ENCODE assay signal across 8 cellular contexts in the genomic region with DNA sequence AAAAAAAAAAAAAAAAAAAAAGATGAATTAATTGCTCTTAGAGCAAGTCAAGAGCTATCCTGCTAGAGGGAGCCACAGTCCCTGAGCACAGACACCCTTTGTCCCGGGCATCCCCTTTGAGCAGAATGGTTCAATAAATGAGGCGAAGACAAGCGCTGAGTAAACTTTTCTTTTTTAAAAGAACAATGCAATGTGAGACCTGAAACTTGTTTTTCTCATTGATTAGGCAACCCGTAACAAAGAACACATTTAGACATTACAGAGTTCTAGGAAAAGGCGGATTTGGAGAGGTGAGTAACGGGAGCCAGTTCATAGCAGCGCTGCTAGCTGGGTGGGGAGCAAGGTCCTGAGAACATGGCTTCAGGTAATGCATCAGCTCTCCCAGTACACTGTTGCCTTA. TPM values are rescaled to one million over a fixed set of nuclear protein-coding genes. Genes with fewer than 3 reads are reported as not detected.
DNase-seq lines count a peak whose midpoint lies in the region; ATAC-seq and TF ChIP-seq lines count a peak whose summit lies in the region.

No MANE protein-coding gene starts in this region.

- intact Hi-C loops in head of caudate nucleus (cut with DNase I) = no loop called here
- intact Hi-C loops in left cardiac atrium (cut with DNase I) = no loop called here

- ATAC-seq in SK-N-SH treated with all-trans-retinoic acid at 6 μM for 48 hours = peak; percentile 40; the same call in 1 of the 3 replicates
- no peak for ATAC-seq in HG03108 (IDR thresholded peaks at IDR 0.05; ENCODE audit: unreplicated experiment)
- no peak for ATAC-seq in HG03469 (IDR thresholded peaks at IDR 0.05; ENCODE audit: unreplicated experiment)
- ATAC-seq in GM18909 (IDR thresholded peaks at IDR 0.05; ENCODE audit: poor library complexity, unreplicated experiment) = no peak
- no peak for ATAC-seq in left cardiac atrium

- DNase-seq in AG08395 (ENCODE audit: low spot score) (peak; percentile 26), head of caudate nucleus (peak in 25 of 42 donors; percentile 6 to 66 (median 26)), left cardiac atrium (no peak)

- H3K4me3 ChIP-seq in GM12875 (ENCODE audit: low read depth, low read length) = no peak overlapping the region

- peak; percentile 27; the same call in 1 of the 2 replicates for TF ChIP-seq CTCF in GM12875 (IDR thresholded peaks at IDR 0.05; ENCODE audit: borderline replicate concordance, insufficient read depth, low read depth, low read length)

TF ChIP-seq in SK-N-SH treated with all-trans-retinoic acid at 6 μM for 48 hours, 23 proteins besides CTCF, POLR2A, EP300 and RAD21:
- TF ChIP-seq ZC3H10 (CRISPR knock-in tag; IDR thresholded peaks at IDR 0.05) (no peak), BACH2 (CRISPR knock-in tag; IDR thresholded peaks at IDR 0.05; ENCODE audit: borderline replicate concordance) (no peak), SNAI2 (CRISPR knock-in tag; IDR thresholded peaks at IDR 0.05) (no peak), ESRRG (CRISPR knock-in tag; IDR thresholded peaks at IDR 0.05) (no peak), ZFP3 (CRISPR knock-in tag; IDR thresholded peaks at IDR 0.05) (no peak), RARB (CRISPR knock-in tag; IDR thresholded peaks at IDR 0.05) (no peak), PATZ1 (CRISPR knock-in tag; IDR thresholded peaks at IDR 0.05; ENCODE audit: borderline replicate concordance) (no peak), TOX (CRISPR knock-in tag; IDR thresholded peaks at IDR 0.05; ENCODE audit: borderline replicate concordance) (no peak), TSHZ2 (CRISPR knock-in tag; IDR thresholded peaks at IDR 0.05) (no peak), ISL1 (CRISPR knock-in tag; IDR thresholded peaks at IDR 0.05) (no peak), ZNF8 (CRISPR knock-in tag; IDR thresholded peaks at IDR 0.05) (no peak), ZNF565 (CRISPR knock-in tag; conservative IDR thresholded peaks at IDR 0.05; ENCODE audit: low read depth) (no peak), ARNTL (CRISPR knock-in tag; IDR thresholded peaks at IDR 0.05; ENCODE audit: borderline replicate concordance, low read depth) (no peak), CREB5 (CRISPR knock-in tag; IDR thresholded peaks at IDR 0.05; ENCODE audit: low read depth) (no peak), ZFP30 (CRISPR knock-in tag; IDR thresholded peaks at IDR 0.05) (no peak)
- TF ChIP-seq, protein P1, sequence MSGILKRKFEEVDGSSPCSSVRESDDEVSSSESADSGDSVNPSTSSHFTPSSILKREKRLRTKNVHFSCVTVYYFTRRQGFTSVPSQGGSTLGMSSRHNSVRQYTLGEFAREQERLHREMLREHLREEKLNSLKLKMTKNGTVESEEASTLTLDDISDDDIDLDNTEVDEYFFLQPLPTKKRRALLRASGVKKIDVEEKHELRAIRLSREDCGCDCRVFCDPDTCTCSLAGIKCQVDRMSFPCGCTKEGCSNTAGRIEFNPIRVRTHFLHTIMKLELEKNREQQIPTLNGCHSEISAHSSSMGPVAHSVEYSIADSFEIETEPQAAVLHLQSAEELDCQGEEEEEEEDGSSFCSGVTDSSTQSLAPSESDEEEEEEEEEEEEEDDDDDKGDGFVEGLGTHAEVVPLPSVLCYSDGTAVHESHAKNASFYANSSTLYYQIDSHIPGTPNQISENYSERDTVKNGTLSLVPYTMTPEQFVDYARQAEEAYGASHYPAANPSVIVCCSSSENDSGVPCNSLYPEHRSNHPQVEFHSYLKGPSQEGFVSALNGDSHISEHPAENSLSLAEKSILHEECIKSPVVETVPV (CRISPR knock-in tag; IDR thresholded peaks at IDR 0.05) = no peak
- TF ChIP-seq, protein P2, sequence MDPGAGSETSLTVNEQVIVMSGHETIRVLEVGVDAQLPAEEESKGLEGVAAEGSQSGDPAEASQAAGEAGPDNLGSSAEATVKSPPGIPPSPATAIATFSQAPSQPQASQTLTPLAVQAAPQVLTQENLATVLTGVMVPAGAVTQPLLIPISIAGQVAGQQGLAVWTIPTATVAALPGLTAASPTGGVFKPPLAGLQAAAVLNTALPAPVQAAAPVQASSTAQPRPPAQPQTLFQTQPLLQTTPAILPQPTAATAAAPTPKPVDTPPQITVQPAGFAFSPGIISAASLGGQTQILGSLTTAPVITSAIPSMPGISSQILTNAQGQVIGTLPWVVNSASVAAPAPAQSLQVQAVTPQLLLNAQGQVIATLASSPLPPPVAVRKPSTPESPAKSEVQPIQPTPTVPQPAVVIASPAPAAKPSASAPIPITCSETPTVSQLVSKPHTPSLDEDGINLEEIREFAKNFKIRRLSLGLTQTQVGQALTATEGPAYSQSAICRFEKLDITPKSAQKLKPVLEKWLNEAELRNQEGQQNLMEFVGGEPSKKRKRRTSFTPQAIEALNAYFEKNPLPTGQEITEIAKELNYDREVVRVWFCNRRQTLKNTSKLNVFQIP (CRISPR knock-in tag; IDR thresholded peaks at IDR 0.05; ENCODE audit: borderline replicate concordance, low read depth) = no peak

RNA-seq across cellular contexts. Expression of gene GRK4, which starts 46.1 kb away (rescaled TPM):
- total RNA-seq in left cardiac atrium = 10 to 100 TPM in 1 of 2 donors, 1 to 10 TPM in 1; 8.5 to 11.5 TPM

RNA-seq across cellular contexts. Expression of gene NOP14, which starts 46.2 kb away (rescaled TPM):
- total RNA-seq in left cardiac atrium = 10 to 100 TPM; 14.4 to 22.9 TPM
